In genomic region chr18:21702602-21703001, GRCh38 we compare ENCODE assay signal across 1 cellular context.
TF ChIP-seq lines count a peak whose summit lies in the region.

No MANE protein-coding gene starts in this region.

TF ChIP-seq in GM23338, 12 proteins besides CTCF, POLR2A, EP300 and RAD21 (continued from another document):
- TF ChIP-seq, protein P1, sequence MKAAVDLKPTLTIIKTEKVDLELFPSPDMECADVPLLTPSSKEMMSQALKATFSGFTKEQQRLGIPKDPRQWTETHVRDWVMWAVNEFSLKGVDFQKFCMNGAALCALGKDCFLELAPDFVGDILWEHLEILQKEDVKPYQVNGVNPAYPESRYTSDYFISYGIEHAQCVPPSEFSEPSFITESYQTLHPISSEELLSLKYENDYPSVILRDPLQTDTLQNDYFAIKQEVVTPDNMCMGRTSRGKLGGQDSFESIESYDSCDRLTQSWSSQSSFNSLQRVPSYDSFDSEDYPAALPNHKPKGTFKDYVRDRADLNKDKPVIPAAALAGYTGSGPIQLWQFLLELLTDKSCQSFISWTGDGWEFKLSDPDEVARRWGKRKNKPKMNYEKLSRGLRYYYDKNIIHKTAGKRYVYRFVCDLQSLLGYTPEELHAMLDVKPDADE (IDR thresholded peaks at IDR 0.05) = no peak
- no peak for TF ChIP-seq ZNF462 (CRISPR knock-in tag; IDR thresholded peaks at IDR 0.05)
